1 cellular context compared by ENCODE assay signal in genomic region chr6:149118737-149119653, GRCh38.
TF ChIP-seq lines count a peak whose summit lies in the region.

No MANE protein-coding gene starts in this region.

TF ChIP-seq in K562, 482 proteins besides CTCF, POLR2A, EP300 and RAD21 (continued from another document):
- TF ChIP-seq PREB (CRISPR knock-in tag; IDR thresholded peaks at IDR 0.05) (no peak), AFF1 (IDR thresholded peaks at IDR 0.05; ENCODE audit: low read depth in 1 of 2, partially characterized antibody in 2 of 2) (peak in 1 of 2 experiments; percentile 33), ZNF12 (CRISPR knock-in tag; IDR thresholded peaks at IDR 0.05) (no peak)
TF ChIP-seq in K562: peak in this region for 89.
